1 cellular context compared by ENCODE assay signal in the genomic region with DNA sequence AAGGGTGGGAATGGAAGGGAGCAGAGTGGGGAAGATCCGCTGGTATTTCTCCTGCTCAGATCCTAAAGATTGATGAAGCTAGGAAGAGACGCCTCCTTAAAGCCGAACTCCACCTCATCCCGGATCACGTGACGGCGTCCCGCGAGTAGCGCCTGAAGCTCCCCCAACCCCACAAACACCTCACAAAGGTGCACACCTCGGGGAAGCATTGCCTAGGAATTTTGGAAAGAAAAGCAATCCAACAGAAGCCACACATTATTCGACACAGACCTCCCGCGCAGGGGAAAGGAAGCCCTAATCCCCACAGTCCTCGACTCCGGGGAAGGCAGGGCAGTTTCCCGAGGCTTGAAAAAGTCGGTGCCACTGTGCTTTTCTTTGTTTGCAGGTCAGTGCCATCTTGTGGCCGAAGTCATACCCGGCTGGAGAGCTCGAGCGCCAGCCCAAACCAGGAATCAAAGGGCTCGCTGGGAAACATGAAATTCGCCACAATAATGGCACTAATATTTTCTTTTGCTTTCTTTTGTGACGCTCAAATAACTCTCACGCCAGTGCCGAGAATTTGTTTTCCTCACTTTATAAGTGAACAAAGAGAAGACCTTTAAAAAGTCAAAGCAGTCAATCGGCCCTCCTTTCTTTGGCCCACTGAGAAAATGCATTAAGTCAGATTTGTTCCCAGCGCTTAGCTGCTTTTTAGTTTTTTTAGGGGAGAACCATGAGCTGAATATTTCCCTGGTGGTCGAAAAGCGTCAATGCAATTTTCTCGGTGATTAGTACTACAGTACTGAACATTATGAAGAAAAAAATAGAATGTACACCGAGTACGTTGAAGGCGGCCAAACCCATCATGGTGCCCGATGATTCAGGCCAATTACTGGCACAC.
TF ChIP-seq lines count a peak whose summit lies in the region.

Gene NPY1R, minus strand, starts transcription at position 71 of the 880 bp plus-strand sequence. CDS start 6,042 bp downstream, outside the sequence.

TF ChIP-seq in K562, 482 proteins besides CTCF, POLR2A, EP300 and RAD21 (continued from another document):
- peak; percentile 29; the same call in 1 of the 2 replicates for TF ChIP-seq MGA (IDR thresholded peaks at IDR 0.05)
- TF ChIP-seq ARID2 (IDR thresholded peaks at IDR 0.05): 0 out of 2 replicates have a peak, but pooled peaks have one; percentile 9
- TF ChIP-seq TOE1 (IDR thresholded peaks at IDR 0.05; ENCODE audit: borderline replicate concordance): peak; percentile 88
- no peak for TF ChIP-seq TOE1 (CRISPR knock-in tag; IDR thresholded peaks at IDR 0.05; ENCODE audit: borderline replicate concordance, low read depth)
- no peak for TF ChIP-seq GTF3C2 (IDR thresholded peaks at IDR 0.05; ENCODE audit: borderline replicate concordance, extremely low read depth, insufficient read length)
- TF ChIP-seq, protein P1, sequence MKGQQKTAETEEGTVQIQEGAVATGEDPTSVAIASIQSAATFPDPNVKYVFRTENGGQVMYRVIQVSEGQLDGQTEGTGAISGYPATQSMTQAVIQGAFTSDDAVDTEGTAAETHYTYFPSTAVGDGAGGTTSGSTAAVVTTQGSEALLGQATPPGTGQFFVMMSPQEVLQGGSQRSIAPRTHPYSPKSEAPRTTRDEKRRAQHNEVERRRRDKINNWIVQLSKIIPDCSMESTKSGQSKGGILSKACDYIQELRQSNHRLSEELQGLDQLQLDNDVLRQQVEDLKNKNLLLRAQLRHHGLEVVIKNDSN (CRISPR knock-in tag; IDR thresholded peaks at IDR 0.05): peak; percentile 66; the same call in 1 of the 2 replicates
- TF ChIP-seq MITF (IDR thresholded peaks at IDR 0.05): 0 out of 2 replicates have a peak, but pooled peaks have one; percentile 13
- TF ChIP-seq ZEB2 (IDR thresholded peaks at IDR 0.05): no peak
- TF ChIP-seq DEAF1 (CRISPR knock-in tag; IDR thresholded peaks at IDR 0.05): peak; percentile 58
- 0 out of 2 replicates have a peak, but pooled peaks have one; percentile 18 for TF ChIP-seq MYC (IDR thresholded peaks at IDR 0.05; ENCODE audit: low read depth, low read length)
- no peak for TF ChIP-seq MYC (CRISPR knock-in tag; IDR thresholded peaks at IDR 0.05; ENCODE audit: borderline replicate concordance, low read depth)
- peak; percentile 88 for TF ChIP-seq USF2 (CRISPR knock-in tag; IDR thresholded peaks at IDR 0.05)
- peak; percentile 48; the same call in 1 of the 2 replicates for TF ChIP-seq BHLHE40 (IDR thresholded peaks at IDR 0.05; ENCODE audit: low read length)
- TF ChIP-seq, protein P2, sequence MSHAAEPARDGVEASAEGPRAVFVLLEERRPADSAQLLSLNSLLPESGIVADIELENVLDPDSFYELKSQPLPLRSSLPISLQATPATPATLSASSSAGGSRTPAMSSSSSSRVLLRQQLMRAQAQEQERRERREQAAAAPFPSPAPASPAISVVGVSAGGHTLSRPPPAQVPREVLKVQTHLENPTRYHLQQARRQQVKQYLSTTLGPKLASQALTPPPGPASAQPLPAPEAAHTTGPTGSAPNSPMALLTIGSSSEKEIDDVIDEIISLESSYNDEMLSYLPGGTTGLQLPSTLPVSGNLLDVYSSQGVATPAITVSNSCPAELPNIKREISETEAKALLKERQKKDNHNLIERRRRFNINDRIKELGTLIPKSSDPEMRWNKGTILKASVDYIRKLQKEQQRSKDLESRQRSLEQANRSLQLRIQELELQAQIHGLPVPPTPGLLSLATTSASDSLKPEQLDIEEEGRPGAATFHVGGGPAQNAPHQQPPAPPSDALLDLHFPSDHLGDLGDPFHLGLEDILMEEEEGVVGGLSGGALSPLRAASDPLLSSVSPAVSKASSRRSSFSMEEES (CRISPR knock-in tag; IDR thresholded peaks at IDR 0.05): peak; percentile 90
- TF ChIP-seq RCOR1 (IDR thresholded peaks at IDR 0.05; ENCODE audit: borderline replicate concordance in 1 of 2, low read depth in 2 of 2, low read length in 2 of 2): 0 out of 4 replicates have a peak, but pooled peaks of 1 of the 2 experiments have one; percentile 8
- peak; percentile 65 for TF ChIP-seq CBFA2T2 (conservative IDR thresholded peaks at IDR 0.05)
- no peak for TF ChIP-seq ZFP1 (CRISPR knock-in tag; IDR thresholded peaks at IDR 0.05)
